In genomic region chr15:99631256-99631655, GRCh38 we compare ENCODE assay signal across 1 cellular context.
TF ChIP-seq lines count a peak whose summit lies in the region.

No MANE protein-coding gene starts in this region.

TF ChIP-seq in liver, 16 proteins besides CTCF, POLR2A, EP300 and RAD21 (continued from another document):
- TF ChIP-seq MAX (IDR thresholded peaks at IDR 0.05) (no peak), EGR1 (IDR thresholded peaks at IDR 0.05; ENCODE audit: low read depth in 2 of 2) (no peak), JUND (IDR thresholded peaks at IDR 0.05) (no peak), FOXA1 (IDR thresholded peaks at IDR 0.05) (no peak)
